1 cellular context compared by ENCODE assay signal in genomic region chr5:154405078-154405792, GRCh38.
TF ChIP-seq lines count a peak whose summit lies in the region.

No MANE protein-coding gene starts in this region.

TF ChIP-seq in K562, 482 proteins besides CTCF, POLR2A, EP300 and RAD21 (continued from another document and continues in another):
- TF ChIP-seq VEZF1 (CRISPR knock-in tag; IDR thresholded peaks at IDR 0.05): peak; percentile 23; the same call in 1 of the 2 replicates
- no peak for TF ChIP-seq ZNF639 (CRISPR knock-in tag; conservative IDR thresholded peaks at IDR 0.05 in 1 of 2, IDR thresholded peaks at IDR 0.05 in 1 of 2)
- TF ChIP-seq TFAP4 (CRISPR knock-in tag; IDR thresholded peaks at IDR 0.05; ENCODE audit: borderline replicate concordance): peak; percentile 68; the same call in 1 of the 2 replicates
- no peak for TF ChIP-seq FOXP4 (CRISPR knock-in tag; IDR thresholded peaks at IDR 0.05; ENCODE audit: borderline replicate concordance)
- TF ChIP-seq FOXO4 (CRISPR knock-in tag; IDR thresholded peaks at IDR 0.05): no peak
- TF ChIP-seq CCNT2 (IDR thresholded peaks at IDR 0.05; ENCODE audit: borderline replicate concordance, extremely low read depth, insufficient read length, low read depth, low read length): no peak
- no peak for TF ChIP-seq XRCC5 (IDR thresholded peaks at IDR 0.05; ENCODE audit: low read depth, low read length)
- TF ChIP-seq DPF2 (IDR thresholded peaks at IDR 0.05): no peak
- no peak for TF ChIP-seq AFF1 (IDR thresholded peaks at IDR 0.05; ENCODE audit: low read depth in 1 of 2, partially characterized antibody in 2 of 2)
- no peak for TF ChIP-seq L3MBTL2 (IDR thresholded peaks at IDR 0.05)
- peak; percentile 70 for TF ChIP-seq RB1 (IDR thresholded peaks at IDR 0.05; ENCODE audit: low read depth)
- TF ChIP-seq TEAD4 (IDR thresholded peaks at IDR 0.05; ENCODE audit: low read length): no peak
- TF ChIP-seq TEAD4 (CRISPR knock-in tag; IDR thresholded peaks at IDR 0.05; ENCODE audit: borderline replicate concordance): no peak
- TF ChIP-seq ZBTB12 (CRISPR knock-in tag; IDR thresholded peaks at IDR 0.05): no peak
- TF ChIP-seq KLF16 (IDR thresholded peaks at IDR 0.05): no peak
- 0 out of 4 replicates have a peak, but pooled peaks of 1 of the 2 experiments have one; percentile 20 for TF ChIP-seq MNT (conservative IDR thresholded peaks at IDR 0.05)
- TF ChIP-seq BRCA1 (IDR thresholded peaks at IDR 0.05): no peak
- TF ChIP-seq BRCA1 (CRISPR knock-in tag; IDR thresholded peaks at IDR 0.05): no peak
- no peak for TF ChIP-seq TEAD2 (tag; IDR thresholded peaks at IDR 0.05)
- TF ChIP-seq CHD2 (IDR thresholded peaks at IDR 0.05; ENCODE audit: low read depth, low read length): no peak
- no peak for TF ChIP-seq MLX (CRISPR knock-in tag; conservative IDR thresholded peaks at IDR 0.05)
- peak; percentile 85 for TF ChIP-seq STAG1 (CRISPR knock-in tag; IDR thresholded peaks at IDR 0.05; ENCODE audit: borderline replicate concordance)
- no peak for TF ChIP-seq TCF7 (IDR thresholded peaks at IDR 0.05; ENCODE audit: borderline replicate concordance)
- TF ChIP-seq RCOR1 (IDR thresholded peaks at IDR 0.05; ENCODE audit: borderline replicate concordance in 1 of 2, low read depth in 2 of 2, low read length in 2 of 2): peak in 1 of 2 experiments; percentile 39; a peak in 1 of 4 replicates
- TF ChIP-seq MCM2 (IDR thresholded peaks at IDR 0.05; ENCODE audit: low read depth): no peak
- TF ChIP-seq SRSF3 (IDR thresholded peaks at IDR 0.05; ENCODE audit: insufficient read depth, low read length): no peak
- TF ChIP-seq HEY1 (CRISPR knock-in tag; IDR thresholded peaks at IDR 0.05; ENCODE audit: borderline replicate concordance): no peak
- no peak for TF ChIP-seq ZNF280A (IDR thresholded peaks at IDR 0.05; ENCODE audit: low read depth, partially characterized antibody)
- no peak for TF ChIP-seq ZNF511 (CRISPR knock-in tag; IDR thresholded peaks at IDR 0.05)
- TF ChIP-seq KHSRP (IDR thresholded peaks at IDR 0.05): no peak
- TF ChIP-seq GMEB1 (CRISPR knock-in tag; IDR thresholded peaks at IDR 0.05): no peak
- TF ChIP-seq RBM17 (IDR thresholded peaks at IDR 0.05; ENCODE audit: borderline replicate concordance, low read depth, low read length): no peak
- TF ChIP-seq ARID2 (IDR thresholded peaks at IDR 0.05): peak; percentile 71
- peak; percentile 51 for TF ChIP-seq MAX (CRISPR knock-in tag; IDR thresholded peaks at IDR 0.05)
- no peak for TF ChIP-seq NELFE (IDR thresholded peaks at IDR 0.05; ENCODE audit: insufficient read depth, insufficient read length)
- no peak for TF ChIP-seq ZFP36 (IDR thresholded peaks at IDR 0.05; ENCODE audit: low read depth, low read length, partially characterized antibody)
- no peak for TF ChIP-seq CAMTA2 (CRISPR knock-in tag; conservative IDR thresholded peaks at IDR 0.05)
- no peak for TF ChIP-seq ATF1 (CRISPR knock-in tag; IDR thresholded peaks at IDR 0.05)
- peak; percentile 25; the same call in 1 of the 2 replicates for TF ChIP-seq ATF1 (tag; IDR thresholded peaks at IDR 0.05)
- TF ChIP-seq E2F5 (CRISPR knock-in tag; IDR thresholded peaks at IDR 0.05): no peak
